9 cellular contexts compared by ENCODE assay signal in genomic region chr3:50623840-50624474, GRCh38. TPM values are rescaled to one million over a fixed set of nuclear protein-coding genes. Genes with fewer than 3 reads are reported as not detected.
DNase-seq lines count a peak whose midpoint lies in the region; ATAC-seq and TF ChIP-seq lines count a peak whose summit lies in the region.
"Had no signal": no experiment of that assay in that cellular context is flagged by ENCODE, and none has a peak within 500 bp of the region (broad histone marks: within the 10 kb centered on the region; RNA-seq: fewer than 3 reads in every experiment).

No MANE protein-coding gene starts in this region.

- H3K27ac ChIP-seq in skeletal muscle tissue (ENCODE audit: low read depth, low read length), result peak overlapping the region; percentile 93

- H3K9me3 Mint-ChIP-seq in activated T-cell treated with anti-CD3 and anti-CD28 coated beads, Interleukin-2, amount 50 U/mL, for 72 hours, result no peaks in the 10 kb centered on the region

- peaks cover 72 to 99% (median 82%) of the 10 kb centered on the region in 3 donors for H3K4me1 ChIP-seq in skeletal muscle tissue (ENCODE audit: control insufficient read depth in 3 of 3, insufficient read depth in 3 of 3, low read length in 3 of 3)

- H3K27me3 Mint-ChIP-seq in activated T-cell treated with anti-CD3 and anti-CD28 coated beads, Interleukin-2, amount 50 U/mL, for 72 hours (ENCODE audit: low read depth), result no peaks in the 10 kb centered on the region

- DNase-seq in activated T-cell treated with anti-CD3 and anti-CD28 coated beads, Interleukin-2, amount 50 U/mL, for 72 hours, result peak; percentile 65 to 67
- DNase-seq: amygdala had no signal

- peaks cover 92% of the 10 kb centered on the region for H3K4me1 Mint-ChIP-seq in activated T-cell treated with anti-CD3 and anti-CD28 coated beads, Interleukin-2, amount 50 U/mL, for 72 hours (ENCODE audit: low read depth)

- H3K36me3 ChIP-seq in skeletal muscle tissue (ENCODE audit: control insufficient read depth in 3 of 3, insufficient read depth in 3 of 3, low read length in 3 of 3), result peaks cover 2 to 4% (median 4%) of the 10 kb centered on the region in 3 donors

- peak overlapping the region; percentile 58 to 87 (median 64) for H3K9ac ChIP-seq in skeletal muscle tissue (ENCODE audit: low read depth in 1 of 3, low read length in 3 of 3)

- no peaks in the 10 kb centered on the region for H3K27me3 ChIP-seq in skeletal muscle tissue (ENCODE audit: control insufficient read depth in 3 of 3, insufficient read depth in 3 of 3, low read length in 3 of 3)

- peak overlapping the region; percentile 70 to 75 for H3K4me3 Mint-ChIP-seq in activated T-cell treated with anti-CD3 and anti-CD28 coated beads, Interleukin-2, amount 50 U/mL, for 72 hours

- peak overlapping the region in 2 of 3 donors; percentile 29 to 41 for H3K4me3 ChIP-seq in skeletal muscle tissue (ENCODE audit: low read length in 3 of 3)

- TF ChIP-seq POLR2A in GM18505 (IDR thresholded peaks at IDR 0.05; ENCODE audit: borderline replicate concordance, extremely low read depth, insufficient read depth, insufficient read length), result no peak

- no peaks in the 10 kb centered on the region for H3K9me3 ChIP-seq in skeletal muscle tissue (ENCODE audit: control insufficient read depth in 3 of 3, low read length in 3 of 3)

- peak; percentile 42 for ATAC-seq in GM18505 (IDR thresholded peaks at IDR 0.05; ENCODE audit: unreplicated experiment)
- peak; percentile 47 for ATAC-seq in HG03354 (IDR thresholded peaks at IDR 0.05; ENCODE audit: poor library complexity, severe bottlenecking, unreplicated experiment)
- peak; percentile 81 to 84 for ATAC-seq in activated T-cell treated with anti-CD3 and anti-CD28 coated beads, Interleukin-2, amount 50 U/mL, for 72 hours (replicated peaks in 1 of 2)
- ATAC-seq in HG03342 (IDR thresholded peaks at IDR 0.05; ENCODE audit: unreplicated experiment), result no peak
- ATAC-seq in GM18861 (IDR thresholded peaks at IDR 0.05; ENCODE audit: unreplicated experiment), result no peak
- ATAC-seq in GM21723 (IDR thresholded peaks at IDR 0.05; ENCODE audit: unreplicated experiment), result no peak
- ATAC-seq in HG02938 (IDR thresholded peaks at IDR 0.05; ENCODE audit: unreplicated experiment), result no peak

- H3K27ac Mint-ChIP-seq in activated T-cell treated with anti-CD3 and anti-CD28 coated beads, Interleukin-2, amount 50 U/mL, for 72 hours, result peak overlapping the region; percentile 83

- H3K36me3 Mint-ChIP-seq in activated T-cell treated with anti-CD3 and anti-CD28 coated beads, Interleukin-2, amount 50 U/mL, for 72 hours (ENCODE audit: insufficient read depth in 2 of 2), result peaks cover 3 to 18% of the 10 kb centered on the region in 2 donors

RNA-seq across cellular contexts. Expression of gene MAPKAPK3, which starts 7.0 kb away (rescaled TPM):
- 100 to 1,000 TPM; 116 to 129 TPM for total RNA-seq in activated T-cell treated with anti-CD3 and anti-CD28 coated beads, Interleukin-2, amount 50 U/mL, for 72 hours
- total RNA-seq in skeletal muscle tissue, result 20.9 TPM

RNA-seq across cellular contexts. Expression of gene CISH, which starts 12.4 kb away (rescaled TPM):
- 100 to 1,000 TPM; 242 to 271 TPM for total RNA-seq in activated T-cell treated with anti-CD3 and anti-CD28 coated beads, Interleukin-2, amount 50 U/mL, for 72 hours
- 4.7 TPM for total RNA-seq in skeletal muscle tissue

RNA-seq across cellular contexts. Expression of gene DOCK3, which starts 50.8 kb away (rescaled TPM):
- 1 to 10 TPM; 7.2 to 9.7 TPM for total RNA-seq in activated T-cell treated with anti-CD3 and anti-CD28 coated beads, Interleukin-2, amount 50 U/mL, for 72 hours
- total RNA-seq in skeletal muscle tissue, result 0.52 TPM

RNA-seq across cellular contexts. Expression of gene HEMK1, which starts 54.6 kb away (rescaled TPM):
- 10 to 100 TPM; 54.5 to 64.6 TPM for total RNA-seq in activated T-cell treated with anti-CD3 and anti-CD28 coated beads, Interleukin-2, amount 50 U/mL, for 72 hours
- 7.8 TPM for total RNA-seq in skeletal muscle tissue

RNA-seq across cellular contexts. Expression of gene C3orf18, which starts 56.4 kb away (rescaled TPM):
- total RNA-seq in activated T-cell treated with anti-CD3 and anti-CD28 coated beads, Interleukin-2, amount 50 U/mL, for 72 hours, result 10 to 100 TPM; 22.7 to 32.5 TPM
- total RNA-seq in skeletal muscle tissue, result 11.5 TPM

Comparison
In these comparisons a context has a peak if more than half of its experiments do, and no peak if none do; other contexts are left out.
1. ATAC-seq: peak in GM18505 (single experiment), HG03354 (single experiment) and activated T-cell treated with anti-CD3 and anti-CD28 coated beads, Interleukin-2, amount 50 U/mL, for 72 hours (2 of 2); none in HG03342 (single experiment), GM18861 (single experiment), GM21723 (single experiment) and HG02938 (single experiment).
2. RNA of gene CISH, which starts 12.4 kb away (total RNA-seq): 242 to 271 TPM in activated T-cell treated with anti-CD3 and anti-CD28 coated beads, Interleukin-2, amount 50 U/mL, for 72 hours; 4.7 TPM in skeletal muscle tissue (single experiment); every median in the first group is over 10 times any median in the second.